In the genomic region with DNA sequence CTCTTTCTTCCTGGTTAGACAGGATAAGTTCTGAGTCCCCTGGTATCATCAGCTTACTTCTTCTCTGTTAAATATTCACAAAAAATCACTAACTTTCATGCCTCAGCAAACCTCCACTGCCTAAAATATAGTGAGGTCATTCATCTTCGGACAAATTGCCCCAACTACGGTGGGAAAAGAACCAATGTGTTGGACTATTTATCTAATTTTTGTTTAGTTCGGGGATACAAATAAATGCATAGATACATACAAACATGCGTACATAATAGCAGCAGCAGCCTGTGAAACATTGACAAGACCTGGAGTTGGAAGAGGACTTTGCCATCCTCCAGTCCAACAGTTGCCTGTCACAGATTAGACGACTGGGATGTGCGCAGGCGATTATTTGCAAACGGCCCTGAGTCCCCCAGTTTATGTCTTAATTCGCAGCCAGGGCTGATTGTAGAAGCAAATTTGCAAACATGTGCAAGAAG, we compare ENCODE assay signal across 27 cellular contexts. TPM values are rescaled to one million over a fixed set of nuclear protein-coding genes. Genes with fewer than 3 reads are reported as not detected.
DNase-seq lines count a peak whose midpoint lies in the region; ATAC-seq and TF ChIP-seq lines count a peak whose summit lies in the region.
"Had no signal": no experiment of that assay in that cellular context is flagged by ENCODE, and none has a peak within 500 bp of the region (broad histone marks: within the 10 kb centered on the region; RNA-seq: fewer than 3 reads in every experiment).

No MANE protein-coding gene starts in this region.

- H3K4me3 ChIP-seq in PC-9 (no peak overlapping the region), esophagus squamous epithelium (no peak overlapping the region), muscle layer of colon (ENCODE audit: low read depth in 1 of 2, low read length in 2 of 2) (no peak overlapping the region), tibial nerve (no peak overlapping the region)
- H3K4me3 ChIP-seq: pancreas, skin epidermis had no signal

- CTCF ChIA-PET in PC-9 (lab: Charles Lee) = no interaction called here

- H3F3A ChIP-seq in PC-9 (ENCODE audit: insufficient read depth, low read depth) = peaks cover 92% of the 10 kb centered on the region

- no peak overlapping the region for H3K4me2 ChIP-seq in PC-9
- H3K4me2 ChIP-seq: KMS-11 had no signal

- TF ChIP-seq POLR2A in esophagus squamous epithelium (IDR thresholded peaks at IDR 0.05) (no peak), tibial nerve (IDR thresholded peaks at IDR 0.05) (no peak)

- H3K36me3 ChIP-seq in PC-9 (ENCODE audit: low read depth) (peaks cover 53% of the 10 kb centered on the region), esophagus squamous epithelium (peaks cover 0 to 24% (median 0%) of the 10 kb centered on the region in 3 donors), muscle layer of colon (ENCODE audit: insufficient read depth, low read length) (no peaks in the 10 kb centered on the region), tibial nerve (no peaks in the 10 kb centered on the region)
- H3K36me3 ChIP-seq: pancreas had no signal

- BruUV-seq in PC-9 (replicated peaks; lab: Mats Ljungman, UMichigan) = no TSS peak

- H3K4me1 ChIP-seq in PC-9 (replicated peaks; ENCODE audit: insufficient read depth) (peaks cover 69% of the 10 kb centered on the region), esophagus squamous epithelium (peaks cover 15 to 82% (median 51%) of the 10 kb centered on the region in 3 donors), muscle layer of colon (ENCODE audit: insufficient read depth, low read length) (peaks cover 59% of the 10 kb centered on the region), tibial nerve (peaks cover 0 to 74% (median 35%) of the 10 kb centered on the region in 4 donors)

- peak overlapping the region; percentile 86; the same call in 1 of the 2 replicates for H3K27ac ChIP-seq in PC-9
- peak overlapping the region in 3 of 4 donors; percentile 75 to 91 (median 76) for H3K27ac ChIP-seq in esophagus squamous epithelium
- peak overlapping the region; percentile 71 for H3K27ac ChIP-seq in muscle layer of colon (ENCODE audit: low read depth, low read length)
- peak overlapping the region; percentile 28 to 87 (median 75) for H3K27ac ChIP-seq in tibial nerve
- H3K27ac ChIP-seq: KMS-11 had no signal

- no peaks in the 10 kb centered on the region for H3K27me3 ChIP-seq in PC-9 (ENCODE audit: insufficient read depth, low read depth)
- no peaks in the 10 kb centered on the region for H3K27me3 ChIP-seq in esophagus squamous epithelium
- H3K27me3 ChIP-seq in muscle layer of colon (ENCODE audit: control insufficient read depth in 1 of 2, insufficient read depth in 2 of 2, low read length in 2 of 2) = no peaks in the 10 kb centered on the region
- H3K27me3 ChIP-seq in tibial nerve = no peaks in the 10 kb centered on the region
- H3K27me3 ChIP-seq: pancreas had no signal

- no peak overlapping the region for H2AFZ ChIP-seq in PC-9

- no peaks in the 10 kb centered on the region for H4K20me1 ChIP-seq in PC-9 (ENCODE audit: insufficient read depth)

- TF ChIP-seq EP300 in tibial nerve (IDR thresholded peaks at IDR 0.05) = no peak

- H3K9me2 ChIP-seq in PC-9 (ENCODE audit: insufficient read depth) = no peaks in the 10 kb centered on the region

- peaks cover 95% of the 10 kb centered on the region for H3K79me2 ChIP-seq in PC-9 (ENCODE audit: low read depth)

- no peaks in the 10 kb centered on the region for H3K9me3 ChIP-seq in PC-9 (ENCODE audit: insufficient read depth, low read depth)
- no peaks in the 10 kb centered on the region for H3K9me3 ChIP-seq in esophagus squamous epithelium
- no peaks in the 10 kb centered on the region for H3K9me3 ChIP-seq in muscle layer of colon (ENCODE audit: low read length)
- no peaks in the 10 kb centered on the region for H3K9me3 ChIP-seq in tibial nerve
- H3K9me3 ChIP-seq: pancreas had no signal

- ATAC-seq in GM18907 (IDR thresholded peaks at IDR 0.05; ENCODE audit: unreplicated experiment) (no peak), GM19324 (IDR thresholded peaks at IDR 0.05; ENCODE audit: low FRiP score, unreplicated experiment) (no peak)
- ATAC-seq: left ventricle myocardium superior, pancreas, SK-N-SH treated with all-trans-retinoic acid at 6 μM for 48 hours, WTC11 had no signal

- WGBS in esophagus squamous epithelium, 2 donors = 77 to 84% methylated on average over 8 to 9 of the region's 9 CpGs
- 72 to 79% methylated on average over 9 of the region's 9 CpGs for WGBS in tibial nerve, 2 donors

- no peak for TF ChIP-seq CTCF in PC-9 (conservative IDR thresholded peaks at IDR 0.05)
- TF ChIP-seq CTCF in esophagus squamous epithelium (IDR thresholded peaks at IDR 0.05) = no peak
- TF ChIP-seq CTCF in tibial nerve (IDR thresholded peaks at IDR 0.05) = no peak

- no peak for DNase-seq in PC-9
- DNase-seq in esophagus squamous epithelium (lab: John Stamatoyannopoulos, UW) = no peak
- no peak for DNase-seq in tibial nerve (ENCODE audit: low spot score in 2 of 2)
- DNase-seq in NCI-H446 (lab: John Stamatoyannopoulos, UW) = no peak
- DNase-seq in KG1 (lab: John Stamatoyannopoulos, UW) = no peak
- DNase-seq: activated CD4-positive, alpha-beta memory T cell treated with anti-CD3 and anti-CD28 coated beads, Interleukin-2, amount 10 ng/mL, durations not matched to agents 7 days and 5 days; activated gamma-delta T cell; activated T-cell treated with anti-CD3 and anti-CD28 coated beads for 4 hours; AML-193; DMS79 treated with DMSO at 0.1 percent for 48 hours; erythroblast; glutamatergic neuron; H9; left ventricle myocardium superior; MV-4-11; NCI-H2081; pancreas; stimulated activated naive CD4-positive, alpha-beta T cell; T-helper 9 cell; trophoblast cell had no signal

- intact Hi-C loops in PC-9 (cut with micrococcal nuclease; ENCODE audit: unreplicated experiment) = no loop called here
- intact Hi-C loops in esophagus squamous epithelium (cut with DNase I) = no loop called here

- POLR2A ChIA-PET in PC-9 (lab: Charles Lee; ENCODE audit: unreplicated experiment) = no interaction called here

- no peak overlapping the region for H3K9ac ChIP-seq in muscle layer of colon (ENCODE audit: low read length)
- H3K9ac ChIP-seq: KMS-11 had no signal

RNA-seq across cellular contexts. Expression of a gene that starts 51.5 kb away (rescaled TPM):
- total RNA-seq in PC-9 (2021) (324 and 342 TPM in 2 replicates), esophagus squamous epithelium (100 to 1,000 TPM in 1 of 4 donors, 10 to 100 TPM in 3; 66.1 to 108 (median 72.3) TPM), tibial nerve (100 to 1,000 TPM in 3 of 4 donors, 10 to 100 TPM in 1; 72.3 to 136 (median 127) TPM)
- total RNA-seq: activated CD4-positive, alpha-beta memory T cell treated with anti-CD3 and anti-CD28 coated beads, Interleukin-2, amount 10 ng/mL, durations not matched to agents 7 days and 5 days had no signal
